ENCODE assay signal across 9 cellular contexts in genomic region chr9:21965401-21965951, GRCh38. TPM values are rescaled to one million over a fixed set of nuclear protein-coding genes. Genes with fewer than 3 reads are reported as not detected.
DNase-seq lines count a peak whose midpoint lies in the region; ATAC-seq and TF ChIP-seq lines count a peak whose summit lies in the region.
"Had no signal": no experiment of that assay in that cellular context is flagged by ENCODE, and none has a peak within 500 bp of the region (broad histone marks: within the 10 kb centered on the region; RNA-seq: fewer than 3 reads in every experiment).

No MANE protein-coding gene starts in this region.

- TF ChIP-seq CTCF in CD14-positive monocyte (IDR thresholded peaks at IDR 0.05) (peak; percentile 32), foreskin fibroblast (IDR thresholded peaks at IDR 0.05; ENCODE audit: low read depth, low read length) (peak; percentile 82)

- ATAC-seq in GM19324 (IDR thresholded peaks at IDR 0.05; ENCODE audit: low FRiP score, unreplicated experiment) (peak; percentile 86), HG03354 (IDR thresholded peaks at IDR 0.05; ENCODE audit: poor library complexity, severe bottlenecking, unreplicated experiment) (peak; percentile 86)

- peaks cover 6 to 72% (median 41%) of the 10 kb centered on the region in 7 donors for H3K9me3 Mint-ChIP-seq in CD14-positive monocyte

- H3K4me3 ChIP-seq in foreskin fibroblast (ENCODE audit: low read depth in 1 of 2, low read length in 2 of 2), result peak overlapping the region; percentile 48 to 54

- intact Hi-C loops in CD14-positive monocyte (cut with micrococcal nuclease), result loop anchor here (5.0 kb wide), 2 partner anchors 42 to 153 kb away; partner anchors contain the start of gene CDKN2B (in 2 of the 2)

- H3K27ac Mint-ChIP-seq in CD14-positive monocyte, result peak overlapping the region in 4 of 7 donors; percentile 46 to 82 (median 52)

- H3K4me3 Mint-ChIP-seq in CD14-positive monocyte, result peak overlapping the region; percentile 71 to 90

- peaks cover 17 to 26% of the 10 kb centered on the region in 2 donors for H3K36me3 Mint-ChIP-seq in CD14-positive monocyte

- peaks cover 49% of the 10 kb centered on the region for H3K4me1 Mint-ChIP-seq in CD14-positive monocyte

- DNase-seq in CD14-positive monocyte (ENCODE audit: low spot score), result no peak
- DNase-seq in activated CD8-positive, alpha-beta memory T cell treated with anti-CD3 and anti-CD28 coated beads, Interleukin-2, amount 50 U/mL, for 48 hours, result peak; percentile 68
- DNase-seq in foreskin fibroblast, result peak; percentile 79 to 93
- peak; percentile 30 for DNase-seq in pulmonary artery endothelial cell (ENCODE audit: low read depth, low spot score)
- no peak for DNase-seq in NCI-H1694 treated with DMSO at 0.1 percent for 48 hours (lab: John Stamatoyannopoulos, UW)
- no peak for DNase-seq in DMS79 (lab: John Stamatoyannopoulos, UW)

- H3K27me3 Mint-ChIP-seq in CD14-positive monocyte (ENCODE audit: low read depth in 3 of 3), result peaks cover 81 to 92% (median 84%) of the 10 kb centered on the region in 3 donors

RNA-seq across cellular contexts. Expression of gene CDKN2A, which starts 28.7 kb away (rescaled TPM):
- 1 to 10 TPM in 1 of 2 donors, under 1 TPM in 1; 0.86 to 1.1 TPM for polyA plus RNA-seq in CD14-positive monocyte
- 2.0 and 6.9 TPM in 2 replicates for total RNA-seq in pulmonary artery endothelial cell
- total RNA-seq: HT1080 had no signal

RNA-seq across cellular contexts. Expression of gene CDKN2B-AS1, which starts 29.1 kb away (rescaled TPM):
- polyA plus RNA-seq in CD14-positive monocyte, result under 1 TPM; 0.35 to 0.50 TPM
- 0.39 and 0.66 TPM in 2 replicates for total RNA-seq in pulmonary artery endothelial cell

RNA-seq across cellular contexts. Expression of gene CDKN2B, which starts 43.6 kb away (rescaled TPM):
- 1 to 10 TPM; 1.2 to 2.7 TPM for polyA plus RNA-seq in CD14-positive monocyte
- total RNA-seq in pulmonary artery endothelial cell, result 2.3 and 3.5 TPM in 2 replicates
- total RNA-seq: HT1080 had no signal

Comparison
In these comparisons a context has a peak if more than half of its experiments do, and no peak if none do; other contexts are left out.
1. DNase-seq: peak in activated CD8-positive, alpha-beta memory T cell treated with anti-CD3 and anti-CD28 coated beads, Interleukin-2, amount 50 U/mL, for 48 hours (single experiment), foreskin fibroblast (2 of 2) and pulmonary artery endothelial cell (single experiment); none in CD14-positive monocyte (single experiment), NCI-H1694 treated with DMSO at 0.1 percent for 48 hours (single experiment) and DMS79 (single experiment).